ENCODE assay signal across 15 cellular contexts in the genomic region with DNA sequence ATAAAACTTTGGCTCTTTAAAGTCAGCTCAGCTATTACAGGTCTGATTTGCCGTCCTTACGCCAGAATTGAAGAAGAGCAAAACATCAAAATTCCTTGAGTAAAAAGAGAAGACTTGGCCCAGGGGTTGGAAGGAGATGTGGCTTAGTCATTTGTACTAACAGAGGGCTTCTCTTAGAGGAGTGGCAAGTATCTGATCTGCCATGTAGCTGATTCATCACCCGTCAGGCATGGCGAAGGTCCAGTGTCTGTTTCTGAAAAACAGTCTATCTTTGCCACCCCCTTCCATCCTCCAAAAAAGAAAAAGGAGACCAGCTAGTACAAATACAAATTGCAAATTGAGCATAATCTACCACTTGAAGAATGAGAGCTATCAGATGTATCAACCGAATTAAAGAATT.
DNase-seq lines count a peak whose midpoint lies in the region; ATAC-seq, FAIRE-seq and TF ChIP-seq lines count a peak whose summit lies in the region.
"Had no signal": no experiment of that assay in that cellular context is flagged by ENCODE, and none has a peak within 500 bp of the region (broad histone marks: within the 10 kb centered on the region; RNA-seq: fewer than 3 reads in every experiment).

No MANE protein-coding gene starts in this region.

- H3K4me1 ChIP-seq in right cardiac atrium (ENCODE audit: control insufficient read depth, insufficient read depth, low read length) (no peaks in the 10 kb centered on the region), suprapubic skin (peaks cover 54% of the 10 kb centered on the region)
- H3K4me1 ChIP-seq: BLaER1, colonic mucosa had no signal

- peaks cover 28% of the 10 kb centered on the region for H3K36me3 ChIP-seq in suprapubic skin

- H3K36me3 Mint-ChIP-seq in activated naive CD8-positive, alpha-beta T cell = peaks cover 3% of the 10 kb centered on the region
- peaks cover 32% of the 10 kb centered on the region for H3K36me3 Mint-ChIP-seq in activated naive CD8-positive, alpha-beta T cell treated with anti-CD3 and anti-CD28 coated beads, Interleukin-2, amount 50 U/mL, for 24 hours (ENCODE audit: low read depth)

- H3K27me3 ChIP-seq in right cardiac atrium (ENCODE audit: control insufficient read depth, insufficient read depth) (no peaks in the 10 kb centered on the region), suprapubic skin (no peaks in the 10 kb centered on the region)
- H3K27me3 ChIP-seq: BLaER1, colonic mucosa, spleen had no signal

- 81% methylated on average over 5 of the region's 5 CpGs for WGBS in right cardiac atrium
- 52% methylated on average over 5 of the region's 5 CpGs for WGBS in suprapubic skin

- no peak for DNase-seq in activated naive CD8-positive, alpha-beta T cell treated with anti-CD3 and anti-CD28 coated beads, Interleukin-2, amount 50 U/mL, for 24 hours
- DNase-seq in amniotic stem cell (lab: John Stamatoyannopoulos, UW) (peak; percentile 8), right cardiac atrium (peak in 1 of 3 donors; percentile 51), suprapubic skin (ENCODE audit: low spot score in 2 of 2) (peak in 1 of 2 donors; percentile 84), GM12892 (ENCODE audit: insufficient read length) (no peak)
- DNase-seq: colonic mucosa, immature natural killer cell, NCI-H2171, spleen had no signal

- TF ChIP-seq POLR2A in suprapubic skin (IDR thresholded peaks at IDR 0.05) (no peak), GM12892 (IDR thresholded peaks at IDR 0.05; ENCODE audit: low read depth, low read length) (no peak)

- H3K27ac ChIP-seq in right cardiac atrium (ENCODE audit: low read length) (peak overlapping the region; percentile 37), suprapubic skin (peak overlapping the region; percentile 79)
- H3K27ac ChIP-seq: BLaER1, colonic mucosa, spleen had no signal

- H3K9me3 ChIP-seq in right cardiac atrium (ENCODE audit: control insufficient read depth, low read length) = no peaks in the 10 kb centered on the region
- H3K9me3 ChIP-seq in suprapubic skin = no peaks in the 10 kb centered on the region
- H3K9me3 ChIP-seq: BLaER1, colonic mucosa, spleen had no signal

- TF ChIP-seq EP300 in suprapubic skin (IDR thresholded peaks at IDR 0.05) = no peak

- H3K4me3 Mint-ChIP-seq in activated naive CD8-positive, alpha-beta T cell = no peak overlapping the region
- H3K4me3 Mint-ChIP-seq in activated naive CD8-positive, alpha-beta T cell treated with anti-CD3 and anti-CD28 coated beads, Interleukin-2, amount 50 U/mL, for 24 hours = no peak overlapping the region
- H3K4me3 Mint-ChIP-seq: immature natural killer cell; stimulated activated memory B cell treated with anti-CD40 and anti-IgM and Interleukin-4, amounts not matched to agents 10 μg/mL and 1 μg/mL and 100 μg/mL, for 72 hours had no signal

- ATAC-seq in activated naive CD8-positive, alpha-beta T cell treated with anti-CD3 and anti-CD28 coated beads, Interleukin-2, amount 50 U/mL, for 24 hours = no peak
- ATAC-seq in right cardiac atrium = peak; percentile 31 to 63
- ATAC-seq in GM21576 (IDR thresholded peaks at IDR 0.05; ENCODE audit: unreplicated experiment) = no peak
- ATAC-seq in HG03196 (IDR thresholded peaks at IDR 0.05; ENCODE audit: unreplicated experiment) = no peak
- ATAC-seq: HCT116; stimulated activated memory B cell treated with anti-CD40 and anti-IgM and Interleukin-4, amounts not matched to agents 10 μg/mL and 1 μg/mL and 100 μg/mL, for 72 hours had no signal

- H3K4me1 Mint-ChIP-seq in activated naive CD8-positive, alpha-beta T cell (ENCODE audit: low read depth) = peaks cover 24% of the 10 kb centered on the region
- H3K4me1 Mint-ChIP-seq in activated naive CD8-positive, alpha-beta T cell treated with anti-CD3 and anti-CD28 coated beads, Interleukin-2, amount 50 U/mL, for 24 hours = peaks cover 7% of the 10 kb centered on the region
- H3K4me1 Mint-ChIP-seq: stimulated activated memory B cell treated with anti-CD40 and anti-IgM and Interleukin-4, amounts not matched to agents 10 μg/mL and 1 μg/mL and 100 μg/mL, for 72 hours had no signal

- H3K4me3 ChIP-seq in right cardiac atrium (ENCODE audit: low read length) (no peak overlapping the region), suprapubic skin (no peak overlapping the region)
- H3K4me3 ChIP-seq: BLaER1, colonic mucosa, spleen had no signal

- no peaks in the 10 kb centered on the region for H3K27me3 Mint-ChIP-seq in activated naive CD8-positive, alpha-beta T cell
- no peaks in the 10 kb centered on the region for H3K27me3 Mint-ChIP-seq in activated naive CD8-positive, alpha-beta T cell treated with anti-CD3 and anti-CD28 coated beads, Interleukin-2, amount 50 U/mL, for 24 hours
- H3K27me3 Mint-ChIP-seq: stimulated activated memory B cell treated with anti-CD40 and anti-IgM and Interleukin-4, amounts not matched to agents 10 μg/mL and 1 μg/mL and 100 μg/mL, for 72 hours had no signal

- intact Hi-C loops in right cardiac atrium (cut with DNase I) = no loop called here

- FAIRE-seq in GM12892 (lab: Jason Lieb, UNC) = no peak

- H3K27ac Mint-ChIP-seq in activated naive CD8-positive, alpha-beta T cell = peak overlapping the region; percentile 61
- no peak overlapping the region for H3K27ac Mint-ChIP-seq in activated naive CD8-positive, alpha-beta T cell treated with anti-CD3 and anti-CD28 coated beads, Interleukin-2, amount 50 U/mL, for 24 hours
- H3K27ac Mint-ChIP-seq: stimulated activated memory B cell treated with anti-CD40 and anti-IgM and Interleukin-4, amounts not matched to agents 10 μg/mL and 1 μg/mL and 100 μg/mL, for 72 hours had no signal

- no peak for TF ChIP-seq CTCF in suprapubic skin (IDR thresholded peaks at IDR 0.05)

- H3K9me3 Mint-ChIP-seq in activated naive CD8-positive, alpha-beta T cell (ENCODE audit: low read depth) = no peaks in the 10 kb centered on the region
- no peaks in the 10 kb centered on the region for H3K9me3 Mint-ChIP-seq in activated naive CD8-positive, alpha-beta T cell treated with anti-CD3 and anti-CD28 coated beads, Interleukin-2, amount 50 U/mL, for 24 hours
- H3K9me3 Mint-ChIP-seq: immature natural killer cell; stimulated activated memory B cell treated with anti-CD40 and anti-IgM and Interleukin-4, amounts not matched to agents 10 μg/mL and 1 μg/mL and 100 μg/mL, for 72 hours had no signal

Comparison
In these comparisons a context has a peak if more than half of its experiments do, and no peak if none do; other contexts are left out.
1. ATAC-seq: peak in right cardiac atrium (2 of 2); none in activated naive CD8-positive, alpha-beta T cell treated with anti-CD3 and anti-CD28 coated beads, Interleukin-2, amount 50 U/mL, for 24 hours (single experiment), GM21576 (single experiment) and HG03196 (single experiment).